Comparison of ENCODE assay signal across 9 cellular contexts in genomic region chr4:174222266-174222872, GRCh38.
DNase-seq lines count a peak whose midpoint lies in the region; ATAC-seq and TF ChIP-seq lines count a peak whose summit lies in the region.
"Had no signal": no experiment of that assay in that cellular context is flagged by ENCODE, and none has a peak within 500 bp of the region (broad histone marks: within the 10 kb centered on the region; RNA-seq: fewer than 3 reads in every experiment).

No MANE protein-coding gene starts in this region.

- no peak overlapping the region for H3K27ac ChIP-seq in tibial artery
- H3K27ac ChIP-seq: SJCRH30 had no signal

- POLR2A ChIA-PET in BJ (lab: Charles Lee): no interaction called here

- intact Hi-C loops in tibial artery (cut with DNase I; ENCODE audit: low total_unique reads): no loop called here

- H3K4me1 ChIP-seq in tibial artery: peaks cover 0 to 20% (median 11%) of the 10 kb centered on the region in 4 donors
- H3K4me1 ChIP-seq: SJCRH30 had no signal

- H3K4me3 ChIP-seq in BJ (ENCODE audit: low read depth, low read length) (no peak overlapping the region), fibroblast of the aortic adventitia (ENCODE audit: low read depth, low read length) (no peak overlapping the region), tibial artery (no peak overlapping the region)
- H3K4me3 ChIP-seq: SJCRH30 had no signal

- ATAC-seq in GM18505 (IDR thresholded peaks at IDR 0.05; ENCODE audit: unreplicated experiment) (peak; percentile 83), HG02885 (IDR thresholded peaks at IDR 0.05; ENCODE audit: poor library complexity, unreplicated experiment) (peak; percentile 79)

- no peak for TF ChIP-seq POLR2A in GM18505 (IDR thresholded peaks at IDR 0.05; ENCODE audit: borderline replicate concordance, extremely low read depth, insufficient read depth, insufficient read length)

- DNase-seq in BJ (ENCODE audit: low read depth) (no peak), OCI-M1 (lab: John Stamatoyannopoulos, UW) (peak; percentile 76), fibroblast of the aortic adventitia (ENCODE audit: low read depth) (peak; percentile 56), tibial artery (no peak), globus pallidus (ENCODE audit: low spot score) (no peak)
- DNase-seq in stimulated activated CD8-positive, alpha-beta memory T cell treated with anti-CD3 and anti-CD28 coated beads, Interleukin-4, amount 100 ng/mL, for 48 hours: no peak

- TF ChIP-seq CTCF in BJ (IDR thresholded peaks at IDR 0.05; ENCODE audit: insufficient read depth, low read depth, low read length) (peak; percentile 68), fibroblast of the aortic adventitia (IDR thresholded peaks at IDR 0.05; ENCODE audit: insufficient read depth, low read length) (peak; percentile 75), tibial artery (IDR thresholded peaks at IDR 0.05) (peak; percentile 47 to 57)

- H3K9me3 ChIP-seq in tibial artery: no peaks in the 10 kb centered on the region
- H3K9me3 ChIP-seq: SJCRH30 had no signal

- CTCF ChIA-PET in BJ (lab: Yijun Ruan, JAX): interaction anchor here (0.7 to 1.4 kb wide), 5 partner anchors 9 to 96 kb away, joined by 3 to 5 read pairs (median 4); no protein-coding TSS in a partner anchor

- H3K27me3 ChIP-seq in BJ (ENCODE audit: control insufficient read depth, insufficient read depth, low read length) (peaks cover 10% of the 10 kb centered on the region), tibial artery (peaks cover 0 to 7% of the 10 kb centered on the region in 2 donors)
- H3K27me3 ChIP-seq: SJCRH30 had no signal

- no peaks in the 10 kb centered on the region for H3K36me3 ChIP-seq in BJ (ENCODE audit: control insufficient read depth, insufficient read depth, low read length)
- H3K36me3 ChIP-seq in tibial artery: no peaks in the 10 kb centered on the region
- H3K36me3 ChIP-seq: SJCRH30 had no signal

Comparison
In these comparisons a context has a peak if more than half of its experiments do, and no peak if none do; other contexts are left out.
1. DNase-seq: peak in OCI-M1 (single experiment) and fibroblast of the aortic adventitia (single experiment); none in BJ (single experiment), tibial artery (0 of 2), stimulated activated CD8-positive, alpha-beta memory T cell treated with anti-CD3 and anti-CD28 coated beads, Interleukin-4, amount 100 ng/mL, for 48 hours (single experiment) and globus pallidus (single experiment).
2. Peak in every context shown above with its lines, with median percentiles within 50 percentile points of each other: CTCF ChIP-seq.